Comparison of ENCODE assay signal across 21 cellular contexts in the genomic region with DNA sequence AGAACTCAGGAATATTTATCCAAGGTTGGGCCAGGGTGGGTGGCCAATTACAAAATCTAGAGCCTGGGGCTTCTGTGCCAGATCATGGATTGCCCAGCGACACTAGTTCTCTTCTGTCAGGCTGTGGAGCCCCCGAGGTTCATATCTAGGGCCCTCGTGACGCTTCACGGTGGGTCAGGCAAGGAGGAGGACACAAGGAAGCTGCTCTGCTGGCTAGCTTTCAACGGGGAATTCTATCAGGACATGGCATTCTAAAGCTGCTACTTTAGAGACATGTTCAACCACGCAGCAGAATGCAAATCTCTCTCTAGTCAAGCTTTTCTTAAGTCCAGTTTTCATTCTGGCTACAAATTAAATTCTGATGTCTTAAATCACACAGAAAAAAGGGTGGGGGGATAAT.
DNase-seq lines count a peak whose midpoint lies in the region; ATAC-seq and TF ChIP-seq lines count a peak whose summit lies in the region.
"Had no signal": no experiment of that assay in that cellular context is flagged by ENCODE, and none has a peak within 500 bp of the region (broad histone marks: within the 10 kb centered on the region; RNA-seq: fewer than 3 reads in every experiment).

No MANE protein-coding gene starts in this region.

- H3K4me3 Mint-ChIP-seq in nephron progenitor cell, result no peak overlapping the region
- H3K4me3 Mint-ChIP-seq in natural killer cell treated with Interleukin-12 subunit alpha and Interleukin-12 subunit beta and Interleukin-15 and Interleukin-18, amount 100 ng/mL, for 72 hours, result no peak overlapping the region
- H3K4me3 Mint-ChIP-seq in naive thymus-derived CD8-positive, alpha-beta T cell, result no peak overlapping the region
- H3K4me3 Mint-ChIP-seq: activated B cell treated with CpG ODN at 0.5 μM for 24 hours; activated CD8-positive, alpha-beta T cell treated with anti-CD3 and anti-CD28 coated beads for 36 hours; activated T-cell treated with anti-CD3 and anti-CD28 coated beads, Interleukin-2, amount 50 U/mL, for 24 hours; T-helper 17 cell had no signal

- no peak overlapping the region for H3K9ac ChIP-seq in BLaER1 treated with 17β-estradiol and CSF1 and Interleukin-3, amounts not matched to agents 10 nM and 100 nM
- no peak overlapping the region for H3K9ac ChIP-seq in stomach smooth muscle (ENCODE audit: low read length in 2 of 2)

- no peak for TF ChIP-seq POLR2A in esophagus muscularis mucosa (IDR thresholded peaks at IDR 0.05; ENCODE audit: low read depth)

- H3K4me1 ChIP-seq in BLaER1 treated with 17β-estradiol and CSF1 and Interleukin-3, amounts not matched to agents 10 nM and 100 nM, result peaks cover 39 to 100% (median 62%) of the 10 kb centered on the region in 10 experiments
- H3K4me1 ChIP-seq in esophagus muscularis mucosa (peaks cover 49 to 61% (median 55%) of the 10 kb centered on the region in 4 donors), stomach smooth muscle (ENCODE audit: control insufficient read depth, insufficient read depth, low read length) (peaks cover 7% of the 10 kb centered on the region)

- H3K27ac Mint-ChIP-seq in nephron progenitor cell, result peak overlapping the region; percentile 70
- no peak overlapping the region for H3K27ac Mint-ChIP-seq in natural killer cell treated with Interleukin-12 subunit alpha and Interleukin-12 subunit beta and Interleukin-15 and Interleukin-18, amount 100 ng/mL, for 72 hours
- H3K27ac Mint-ChIP-seq in naive thymus-derived CD8-positive, alpha-beta T cell, result no peak overlapping the region
- H3K27ac Mint-ChIP-seq: activated B cell treated with CpG ODN at 0.5 μM for 24 hours; activated CD8-positive, alpha-beta T cell treated with anti-CD3 and anti-CD28 coated beads for 36 hours; activated T-cell treated with anti-CD3 and anti-CD28 coated beads, Interleukin-2, amount 50 U/mL, for 24 hours; T-helper 17 cell had no signal

- intact Hi-C loops in esophagus muscularis mucosa (cut with DNase I), result no loop called here

- H3K36me3 ChIP-seq in BLaER1 treated with 17β-estradiol and CSF1 and Interleukin-3, amounts not matched to agents 10 nM and 100 nM, result peaks cover 0 to 21% (median 5%) of the 10 kb centered on the region in 11 experiments; a peak in 7 of 22 replicates
- H3K36me3 ChIP-seq in esophagus muscularis mucosa, result no peaks in the 10 kb centered on the region
- H3K36me3 ChIP-seq in stomach smooth muscle (ENCODE audit: control insufficient read depth in 2 of 2, insufficient read depth in 2 of 2, low read length in 2 of 2), result no peaks in the 10 kb centered on the region
- H3K36me3 ChIP-seq: upper lobe of left lung had no signal

- no peak for TF ChIP-seq EP300 in esophagus muscularis mucosa (IDR thresholded peaks at IDR 0.05)

- H3K9me3 ChIP-seq in BLaER1 treated with 17β-estradiol and CSF1 and Interleukin-3, amounts not matched to agents 10 nM and 100 nM (replicated peaks in 1 of 11), result peaks cover 0 to 9% (median 0%) of the 10 kb centered on the region in 11 experiments; a peak in 2 of 22 replicates
- H3K9me3 ChIP-seq in esophagus muscularis mucosa (no peaks in the 10 kb centered on the region), stomach smooth muscle (ENCODE audit: control insufficient read depth in 2 of 2, low read length in 2 of 2) (no peaks in the 10 kb centered on the region)
- H3K9me3 ChIP-seq: upper lobe of left lung had no signal

- no peaks in the 10 kb centered on the region for H3K9me3 Mint-ChIP-seq in nephron progenitor cell
- no peaks in the 10 kb centered on the region for H3K9me3 Mint-ChIP-seq in natural killer cell treated with Interleukin-12 subunit alpha and Interleukin-12 subunit beta and Interleukin-15 and Interleukin-18, amount 100 ng/mL, for 72 hours
- no peaks in the 10 kb centered on the region for H3K9me3 Mint-ChIP-seq in naive thymus-derived CD8-positive, alpha-beta T cell
- H3K9me3 Mint-ChIP-seq: activated B cell treated with CpG ODN at 0.5 μM for 24 hours; activated CD8-positive, alpha-beta T cell treated with anti-CD3 and anti-CD28 coated beads for 36 hours; activated T-cell treated with anti-CD3 and anti-CD28 coated beads, Interleukin-2, amount 50 U/mL, for 24 hours had no signal

- H3K27me3 ChIP-seq in BLaER1 treated with 17β-estradiol and CSF1 and Interleukin-3, amounts not matched to agents 10 nM and 100 nM, result no peaks in the 10 kb centered on the region
- no peaks in the 10 kb centered on the region for H3K27me3 ChIP-seq in esophagus muscularis mucosa
- no peaks in the 10 kb centered on the region for H3K27me3 ChIP-seq in stomach smooth muscle (ENCODE audit: control insufficient read depth in 1 of 2, insufficient read depth in 2 of 2, low read length in 2 of 2)
- H3K27me3 ChIP-seq: upper lobe of left lung had no signal

- no peaks in the 10 kb centered on the region for H3K27me3 Mint-ChIP-seq in nephron progenitor cell (ENCODE audit: low read depth, poor library complexity)
- no peaks in the 10 kb centered on the region for H3K27me3 Mint-ChIP-seq in natural killer cell treated with Interleukin-12 subunit alpha and Interleukin-12 subunit beta and Interleukin-15 and Interleukin-18, amount 100 ng/mL, for 72 hours
- no peaks in the 10 kb centered on the region for H3K27me3 Mint-ChIP-seq in naive thymus-derived CD8-positive, alpha-beta T cell
- H3K27me3 Mint-ChIP-seq: activated B cell treated with CpG ODN at 0.5 μM for 24 hours; activated CD8-positive, alpha-beta T cell treated with anti-CD3 and anti-CD28 coated beads for 36 hours; activated T-cell treated with anti-CD3 and anti-CD28 coated beads, Interleukin-2, amount 50 U/mL, for 24 hours; T-helper 17 cell had no signal

- peak overlapping the region in 7 of 11 experiments; percentile 19 to 80 (median 51); a peak in 12 of 22 replicates for H3K4me2 ChIP-seq in BLaER1 treated with 17β-estradiol and CSF1 and Interleukin-3, amounts not matched to agents 10 nM and 100 nM

- H3K27ac ChIP-seq in BLaER1 treated with 17β-estradiol and CSF1 and Interleukin-3, amounts not matched to agents 10 nM and 100 nM, result peak overlapping the region in 9 of 11 experiments; percentile 24 to 76 (median 62); a peak in 12 of 22 replicates
- peak overlapping the region; percentile 25 to 70 (median 36) for H3K27ac ChIP-seq in esophagus muscularis mucosa (replicated peaks in 1 of 4)
- peak overlapping the region; percentile 42 for H3K27ac ChIP-seq in stomach smooth muscle (ENCODE audit: low read length)
- H3K27ac ChIP-seq: C4-2B, upper lobe of left lung had no signal

- no peaks in the 10 kb centered on the region for H4K20me1 ChIP-seq in BLaER1 treated with 17β-estradiol and CSF1 and Interleukin-3, amounts not matched to agents 10 nM and 100 nM

- H3K36me3 Mint-ChIP-seq in nephron progenitor cell (ENCODE audit: low read depth), result peaks cover 10% of the 10 kb centered on the region
- H3K36me3 Mint-ChIP-seq in natural killer cell treated with Interleukin-12 subunit alpha and Interleukin-12 subunit beta and Interleukin-15 and Interleukin-18, amount 100 ng/mL, for 72 hours, result peaks cover 5% of the 10 kb centered on the region
- H3K36me3 Mint-ChIP-seq in naive thymus-derived CD8-positive, alpha-beta T cell, result peaks cover 8 to 51% (median 27%) of the 10 kb centered on the region in 3 donors

- TF ChIP-seq CTCF in esophagus muscularis mucosa (IDR thresholded peaks at IDR 0.05) (no peak), nephron progenitor cell (IDR thresholded peaks at IDR 0.05) (no peak)

- DNase-seq in esophagus muscularis mucosa (ENCODE audit: extremely low spot score) (no peak), nephron progenitor cell (no peak), ecto neural progenitor cell (ENCODE audit: low spot score) (no peak)
- no peak for DNase-seq in natural killer cell treated with Interleukin-12 subunit alpha and Interleukin-12 subunit beta and Interleukin-15 and Interleukin-18, amount 100 ng/mL, for 72 hours (ENCODE audit: low spot score)
- DNase-seq in naive thymus-derived CD8-positive, alpha-beta T cell, result no peak
- DNase-seq: activated B cell treated with CpG ODN at 0.5 μM for 24 hours; activated CD8-positive, alpha-beta T cell treated with anti-CD3 and anti-CD28 coated beads for 36 hours; activated naive CD4-positive, alpha-beta T cell treated with anti-CD3 and anti-CD28 coated beads, Interleukin-2, amount 50 U/mL, for 16 hours; activated T-cell treated with anti-CD3 and anti-CD28 coated beads, Interleukin-2, amount 50 U/mL, for 24 hours; GDM1; NCI-H1417 treated with DMSO at 0.1 percent for 48 hours; NCI-H2171 treated with DMSO at 0.1 percent for 48 hours; NCI-H748 treated with DMSO at 0.1 percent for 48 hours; T-helper 17 cell; upper lobe of left lung had no signal

- 85% methylated on average over 7 of the region's 7 CpGs for WGBS in esophagus muscularis mucosa

- POLR2A ChIA-PET in naive thymus-derived CD8-positive, alpha-beta T cell (lab: Charles Lee), result no interaction called here

- ATAC-seq in HG02610 (IDR thresholded peaks at IDR 0.05; ENCODE audit: unreplicated experiment), result no peak
- no peak for ATAC-seq in natural killer cell treated with Interleukin-12 subunit alpha and Interleukin-12 subunit beta and Interleukin-15 and Interleukin-18, amount 100 ng/mL, for 72 hours
- ATAC-seq in naive thymus-derived CD8-positive, alpha-beta T cell, result no peak
- ATAC-seq: activated CD8-positive, alpha-beta T cell treated with anti-CD3 and anti-CD28 coated beads for 36 hours; HepG2; T-helper 17 cell had no signal

- no peak overlapping the region for H3K4me3 ChIP-seq in BLaER1 treated with 17β-estradiol and CSF1 and Interleukin-3, amounts not matched to agents 10 nM and 100 nM
- H3K4me3 ChIP-seq in esophagus muscularis mucosa (no peak overlapping the region), stomach smooth muscle (ENCODE audit: low read length in 2 of 2) (no peak overlapping the region)
- H3K4me3 ChIP-seq: lung, upper lobe of left lung had no signal

- peaks cover 31% of the 10 kb centered on the region for H3K4me1 Mint-ChIP-seq in nephron progenitor cell
- peaks cover 0 to 4% of the 10 kb centered on the region in 2 donors for H3K4me1 Mint-ChIP-seq in natural killer cell treated with Interleukin-12 subunit alpha and Interleukin-12 subunit beta and Interleukin-15 and Interleukin-18, amount 100 ng/mL, for 72 hours (ENCODE audit: low read depth in 2 of 2)
- peaks cover 3 to 18% (median 9%) of the 10 kb centered on the region in 4 donors for H3K4me1 Mint-ChIP-seq in naive thymus-derived CD8-positive, alpha-beta T cell
- H3K4me1 Mint-ChIP-seq: activated B cell treated with CpG ODN at 0.5 μM for 24 hours had no signal
